In genomic region chr19:35714601-35715354, GRCh38 we compare ENCODE assay signal across 8 cellular contexts. TPM values are rescaled to one million over a fixed set of nuclear protein-coding genes. Genes with fewer than 3 reads are reported as not detected.
DNase-seq lines count a peak whose midpoint lies in the region; ATAC-seq, FAIRE-seq and TF ChIP-seq lines count a peak whose summit lies in the region.
"Had no signal": no experiment of that assay in that cellular context is flagged by ENCODE, and none has a peak within 500 bp of the region (broad histone marks: within the 10 kb centered on the region; RNA-seq: fewer than 3 reads in every experiment).

No MANE protein-coding gene starts in this region.

- H3K9ac ChIP-seq in BLaER1 = no peak overlapping the region

- intact Hi-C loops in lower leg skin (cut with DNase I; ENCODE audit: low total_unique reads) = no loop called here

- H3K4me2 ChIP-seq in BLaER1 = peak overlapping the region; percentile 97

- H3K27ac ChIP-seq in BLaER1 = no peak overlapping the region

- no peaks in the 10 kb centered on the region for H3K9me3 ChIP-seq in BLaER1

- H3K4me1 Mint-ChIP-seq in activated T-cell treated with anti-CD3 and anti-CD28 coated beads, Interleukin-2, amount 50 U/mL, for 72 hours (ENCODE audit: low read depth) = peaks cover 54% of the 10 kb centered on the region

- no peaks in the 10 kb centered on the region for H3K27me3 Mint-ChIP-seq in activated T-cell treated with anti-CD3 and anti-CD28 coated beads, Interleukin-2, amount 50 U/mL, for 72 hours (ENCODE audit: low read depth)

- peak overlapping the region; percentile 94 for H3K27ac Mint-ChIP-seq in activated T-cell treated with anti-CD3 and anti-CD28 coated beads, Interleukin-2, amount 50 U/mL, for 72 hours

- no peak for DNase-seq in GM19239 (ENCODE audit: insufficient read length, low spot score)
- DNase-seq in activated T-cell treated with anti-CD3 and anti-CD28 coated beads, Interleukin-2, amount 50 U/mL, for 72 hours = peak in 1 of 2 donors; percentile 54
- no peak for DNase-seq in lower leg skin (ENCODE audit: low spot score in 2 of 2)
- no peak for DNase-seq in RKO (ENCODE audit: low spot score)
- DNase-seq: SW 1271 had no signal

- peaks cover 6% of the 10 kb centered on the region for H3K36me3 ChIP-seq in BLaER1

- ATAC-seq in activated T-cell treated with anti-CD3 and anti-CD28 coated beads, Interleukin-2, amount 50 U/mL, for 72 hours (replicated peaks in 1 of 2) = no peak
- ATAC-seq in GM21576 (IDR thresholded peaks at IDR 0.05; ENCODE audit: unreplicated experiment) = no peak

- 70 to 78% methylated on average over 10 to 14 of the region's 14 CpGs for WGBS in lower leg skin, 2 donors

- H3K36me3 Mint-ChIP-seq in activated T-cell treated with anti-CD3 and anti-CD28 coated beads, Interleukin-2, amount 50 U/mL, for 72 hours (ENCODE audit: insufficient read depth in 2 of 2) = peaks cover 23 to 24% of the 10 kb centered on the region in 2 donors

- H3K9me3 Mint-ChIP-seq in activated T-cell treated with anti-CD3 and anti-CD28 coated beads, Interleukin-2, amount 50 U/mL, for 72 hours = no peaks in the 10 kb centered on the region

- peaks cover 23% of the 10 kb centered on the region for H4K20me1 ChIP-seq in BLaER1

- peak overlapping the region; percentile 76; the same call in 1 of the 2 replicates for H3K4me3 ChIP-seq in BLaER1
- H3K4me3 ChIP-seq in lower leg skin (ENCODE audit: low read depth, poor library complexity, severe bottlenecking) = no peak overlapping the region

- peak; percentile 57 for FAIRE-seq in GM19239 (lab: Jason Lieb, UNC)

- H3K4me1 ChIP-seq in BLaER1 = peaks cover 47% of the 10 kb centered on the region

- peak overlapping the region; percentile 89 for H3K4me3 Mint-ChIP-seq in activated T-cell treated with anti-CD3 and anti-CD28 coated beads, Interleukin-2, amount 50 U/mL, for 72 hours

- no peak for TF ChIP-seq CTCF in lower leg skin (IDR thresholded peaks at IDR 0.05)

- 0 out of 2 replicates have a peak, but pooled peaks cover 3% of the 10 kb centered on the region for H3K27me3 ChIP-seq in BLaER1

- TF ChIP-seq POLR2A in lower leg skin (IDR thresholded peaks at IDR 0.05) = no peak

RNA-seq across cellular contexts. Expression of gene KMT2B, which starts 3.0 kb away (rescaled TPM):
- total RNA-seq in activated T-cell treated with anti-CD3 and anti-CD28 coated beads, Interleukin-2, amount 50 U/mL, for 72 hours = 10 to 100 TPM; 63.0 to 71.5 TPM
- total RNA-seq in lower leg skin = 10 to 100 TPM; 33.1 to 74.7 (median 42.0) TPM

RNA-seq across cellular contexts. Expression of gene ZBTB32, which starts 10.4 kb away (rescaled TPM):
- total RNA-seq in activated T-cell treated with anti-CD3 and anti-CD28 coated beads, Interleukin-2, amount 50 U/mL, for 72 hours = 100 to 1,000 TPM; 147 to 192 TPM
- not detected for total RNA-seq in lower leg skin
- total RNA-seq: mesenteric fat pad had no signal

RNA-seq across cellular contexts. Expression of gene IGFLR1, which starts 27.5 kb away (rescaled TPM):
- 100 to 1,000 TPM; 253 to 274 TPM for total RNA-seq in activated T-cell treated with anti-CD3 and anti-CD28 coated beads, Interleukin-2, amount 50 U/mL, for 72 hours
- total RNA-seq in lower leg skin = 10 to 100 TPM in 1 of 4 donors, 1 to 10 TPM in 3; 1.4 to 11.3 (median 5.1) TPM

RNA-seq across cellular contexts. Expression of gene U2AF1L4, which starts 30.4 kb away (rescaled TPM):
- total RNA-seq in activated T-cell treated with anti-CD3 and anti-CD28 coated beads, Interleukin-2, amount 50 U/mL, for 72 hours = 10 to 100 TPM; 71.0 to 83.6 TPM
- 10 to 100 TPM; 12.6 to 20.0 (median 18.5) TPM for total RNA-seq in lower leg skin

RNA-seq across cellular contexts. Expression of gene PSENEN, which starts 30.7 kb away (rescaled TPM):
- total RNA-seq in activated T-cell treated with anti-CD3 and anti-CD28 coated beads, Interleukin-2, amount 50 U/mL, for 72 hours = 10 to 100 TPM; 50.7 to 53.7 TPM
- total RNA-seq in lower leg skin = 10 to 100 TPM; 13.7 to 47.4 (median 30.8) TPM

Comparison
In these comparisons a context has a peak if more than half of its experiments do, and no peak if none do; other contexts are left out.
1. RNA of gene ZBTB32, which starts 10.4 kb away (total RNA-seq): 147 to 192 TPM in activated T-cell treated with anti-CD3 and anti-CD28 coated beads, Interleukin-2, amount 50 U/mL, for 72 hours; not detected in lower leg skin; every median in the first group is over 100 times any median in the second.
2. RNA of gene IGFLR1, which starts 27.5 kb away (total RNA-seq): 253 to 274 TPM in activated T-cell treated with anti-CD3 and anti-CD28 coated beads, Interleukin-2, amount 50 U/mL, for 72 hours; 1.4 to 11.3 TPM in lower leg skin; every median in the first group is over 10 times any median in the second.